Comparison of ENCODE assay signal across 8 cellular contexts in genomic region chr14:95518045-95518751, GRCh38. TPM values are rescaled to one million over a fixed set of nuclear protein-coding genes. Genes with fewer than 3 reads are reported as not detected.
DNase-seq lines count a peak whose midpoint lies in the region; ATAC-seq and TF ChIP-seq lines count a peak whose summit lies in the region.

No MANE protein-coding gene starts in this region.

- TF ChIP-seq CTCF in RWPE2 (IDR thresholded peaks at IDR 0.05; ENCODE audit: poor library complexity, severe bottlenecking) (no peak), heart right ventricle (IDR thresholded peaks at IDR 0.05) (no peak), GM20000 (IDR thresholded peaks at IDR 0.05; ENCODE audit: extremely low read depth, missing control alignments) (no peak)

- H3K27me3 ChIP-seq in ACC112 (ENCODE audit: insufficient read depth, low read length) (no peaks in the 10 kb centered on the region), RWPE2 (ENCODE audit: insufficient read depth, poor library complexity, severe bottlenecking) (no peaks in the 10 kb centered on the region), heart right ventricle (no peaks in the 10 kb centered on the region)

- DNase-seq in RWPE2 (ENCODE audit: low spot score) (no peak), heart right ventricle (no peak), NCI-H524 (lab: John Stamatoyannopoulos, UW) (no peak), D341Med (ENCODE audit: low spot score) (no peak), GM20000 (ENCODE audit: low spot score) (no peak)

- H3K27ac ChIP-seq in ACC112 (ENCODE audit: low read depth, low read length) (peak overlapping the region; percentile 80), RWPE2 (ENCODE audit: poor library complexity, severe bottlenecking) (peak overlapping the region; percentile 69), heart right ventricle (peak overlapping the region; percentile 11 to 95 (median 92))

- peaks cover 19% of the 10 kb centered on the region for H3K79me2 ChIP-seq in ACC112 (ENCODE audit: control insufficient read depth, insufficient read depth, low read length, unreplicated experiment)

- no peak overlapping the region for H2AFZ ChIP-seq in ACC112 (ENCODE audit: low read length, unreplicated experiment)

- peak overlapping the region; percentile 26; the same call in 1 of the 2 replicates for H3K4me3 ChIP-seq in ACC112 (ENCODE audit: low read depth, low read length)
- H3K4me3 ChIP-seq in RWPE2 (ENCODE audit: severe bottlenecking), result no peak overlapping the region
- H3K4me3 ChIP-seq in heart right ventricle, result peak overlapping the region in 1 of 10 donors; percentile 5

- H3K4me1 ChIP-seq in ACC112 (ENCODE audit: control insufficient read depth, insufficient read depth, low read length, unreplicated experiment) (peaks cover 70% of the 10 kb centered on the region), RWPE2 (ENCODE audit: insufficient read depth, poor library complexity, severe bottlenecking) (peaks cover 61% of the 10 kb centered on the region), heart right ventricle (peaks cover 24 to 94% (median 61%) of the 10 kb centered on the region in 9 donors)

- 52 to 58% methylated on average over 8 of the region's 8 CpGs for WGBS in heart right ventricle, 2 donors

- no peaks in the 10 kb centered on the region for H3K9me3 ChIP-seq in RWPE2 (ENCODE audit: severe bottlenecking)
- no peaks in the 10 kb centered on the region for H3K9me3 ChIP-seq in heart right ventricle

- intact Hi-C loops in heart right ventricle (cut with DNase I), result loop anchor here in 2 of 10 donors (5.0 kb wide), 2 partner anchors 36 to 46 kb away; no protein-coding TSS in a partner anchor

- H3K36me3 ChIP-seq in ACC112 (ENCODE audit: insufficient read depth, low read length) (no peaks in the 10 kb centered on the region), RWPE2 (ENCODE audit: low read depth) (no peaks in the 10 kb centered on the region), heart right ventricle (no peaks in the 10 kb centered on the region)

- peak; percentile 20 for ATAC-seq in GM21390 (IDR thresholded peaks at IDR 0.05; ENCODE audit: unreplicated experiment)
- ATAC-seq in RWPE2 (ENCODE audit: low read depth), result peak; percentile 2
- ATAC-seq in heart right ventricle, result peak in 6 of 8 donors; percentile 7 to 49 (median 18)
- ATAC-seq in HG03095 (IDR thresholded peaks at IDR 0.05; ENCODE audit: unreplicated experiment), result no peak

RNA-seq across cellular contexts. Expression of gene SYNE3, which starts 1.7 kb away (rescaled TPM):
- 10 to 100 TPM in 5 of 10 donors, 1 to 10 TPM in 5; 4.8 to 15.4 (median 10.4) TPM for total RNA-seq in heart right ventricle
- polyA plus RNA-seq in heart right ventricle, result 1 to 10 TPM; 1.5 to 5.3 TPM

RNA-seq across cellular contexts. Expression of gene GLRX5, which starts 16.7 kb away (rescaled TPM):
- 100 to 1,000 TPM in 2 of 10 donors, 10 to 100 TPM in 8; 69.9 to 121 (median 91.8) TPM for total RNA-seq in heart right ventricle
- polyA plus RNA-seq in heart right ventricle, result 10 to 100 TPM; 49.8 to 66.6 TPM
